In the genomic region with DNA sequence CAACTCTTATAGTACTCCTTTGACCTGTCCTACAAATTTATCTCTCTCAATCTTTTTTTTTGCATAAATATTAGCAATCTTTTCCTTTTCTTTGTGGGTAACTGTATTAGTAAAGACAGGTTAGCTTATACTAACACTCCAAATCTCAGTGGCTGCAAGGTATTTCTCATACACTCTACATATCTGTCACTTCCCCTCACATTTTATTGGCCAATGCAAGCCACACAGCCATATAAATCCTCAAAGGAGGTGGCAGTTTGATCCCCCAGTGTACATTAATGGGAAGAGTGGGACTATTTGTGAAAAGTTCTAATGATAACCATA, we compare ENCODE assay signal across 8 cellular contexts. TPM values are rescaled to one million over a fixed set of nuclear protein-coding genes. Genes with fewer than 3 reads are reported as not detected.
DNase-seq lines count a peak whose midpoint lies in the region; ATAC-seq and TF ChIP-seq lines count a peak whose summit lies in the region.

No MANE protein-coding gene starts in this region.

- H3K4me3 ChIP-seq in NB4 (ENCODE audit: low read depth, low read length) (peak overlapping the region; percentile 75), foreskin fibroblast (ENCODE audit: low read depth in 1 of 2, low read length in 2 of 2) (peak overlapping the region; percentile 35 to 52)

- peak overlapping the region; percentile 41 for H3K27ac ChIP-seq in temporal lobe (ENCODE audit: low read depth, low read length)

- DNase-seq in CD1c-positive myeloid dendritic cell (ENCODE audit: extremely low spot score) (peak; percentile 74), NB4 (ENCODE audit: low read depth) (peak; percentile 81), foreskin fibroblast (no peak), activated T-cell treated with anti-CD3 and anti-CD28 coated beads for 4 hours (no peak), amniotic stem cell (lab: John Stamatoyannopoulos, UW) (no peak), cortex of kidney (lab: John Stamatoyannopoulos, UW) (no peak)

- TF ChIP-seq CTCF in NB4 (IDR thresholded peaks at IDR 0.05; ENCODE audit: low read depth, low read length) (no peak), foreskin fibroblast (IDR thresholded peaks at IDR 0.05; ENCODE audit: low read depth, low read length) (no peak)

- no peak for TF ChIP-seq POLR2A in NB4 (IDR thresholded peaks at IDR 0.05; ENCODE audit: extremely low read depth, insufficient read length)

- ATAC-seq in GM21723 (IDR thresholded peaks at IDR 0.05; ENCODE audit: unreplicated experiment): peak; percentile 37

RNA-seq across cellular contexts. Expression of gene EED, which starts 42.6 kb away (rescaled TPM):
- total RNA-seq in temporal lobe: 25.6 TPM

Comparison
In these comparisons a context has a peak if more than half of its experiments do, and no peak if none do; other contexts are left out.
1. DNase-seq: peak in CD1c-positive myeloid dendritic cell (single experiment) and NB4 (single experiment); none in foreskin fibroblast (0 of 2), activated T-cell treated with anti-CD3 and anti-CD28 coated beads for 4 hours (single experiment), amniotic stem cell (single experiment) and cortex of kidney (single experiment).